In genomic region chr9:28255174-28255573, GRCh38 we compare ENCODE assay signal across 8 cellular contexts.
"Had no signal": no experiment of that assay in that cellular context is flagged by ENCODE, and none has a peak within 500 bp of the region (broad histone marks: within the 10 kb centered on the region; RNA-seq: fewer than 3 reads in every experiment).

No MANE protein-coding gene starts in this region.

- FAIRE-seq: G401.6, GM12878, GM12891, GM12892, GM18507, GM19239 had no signal

- DNase-seq: GDM1, GF-D8 had no signal

- ATAC-seq: GM12878 had no signal

- H3K4me3 ChIP-seq: GM12878 had no signal
